In the genomic region with DNA sequence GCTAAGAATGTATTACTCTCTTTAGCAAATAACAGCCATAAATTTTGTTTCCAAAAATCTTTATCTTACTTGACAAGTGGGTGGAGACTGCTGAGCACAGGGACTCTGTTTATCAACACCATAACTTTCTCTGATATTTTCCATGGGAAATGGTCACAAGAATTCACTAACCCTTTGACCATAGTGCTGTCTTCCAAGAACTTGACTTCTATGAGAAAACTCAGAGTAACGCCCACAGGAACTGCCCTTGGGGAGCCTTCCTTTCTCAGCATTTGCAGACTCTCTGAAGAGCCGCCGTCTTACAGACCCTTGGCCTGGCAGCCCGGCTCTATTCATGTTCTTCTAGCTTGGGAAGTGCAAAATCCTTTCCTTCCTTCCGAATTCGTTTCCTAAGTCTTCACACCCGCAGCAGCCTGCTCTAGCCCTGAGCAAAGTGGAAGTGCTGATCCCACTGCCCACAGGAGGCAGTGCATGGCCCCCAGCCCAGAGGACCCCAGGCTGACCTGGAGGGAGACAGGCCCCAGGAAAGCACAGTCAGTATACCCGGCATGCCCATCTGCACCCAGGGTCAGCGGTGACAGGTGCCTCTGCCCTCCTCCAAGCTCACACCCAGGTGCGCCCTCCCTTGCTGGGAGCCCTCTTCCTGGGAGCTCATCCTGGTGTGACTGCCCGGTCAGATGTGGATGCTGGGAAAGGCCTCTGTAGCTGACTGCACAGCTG, we compare ENCODE assay signal across 11 cellular contexts. TPM values are rescaled to one million over a fixed set of nuclear protein-coding genes. Genes with fewer than 3 reads are reported as not detected.
DNase-seq lines count a peak whose midpoint lies in the region; ATAC-seq and TF ChIP-seq lines count a peak whose summit lies in the region.
"Had no signal": no experiment of that assay in that cellular context is flagged by ENCODE, and none has a peak within 500 bp of the region (broad histone marks: within the 10 kb centered on the region; RNA-seq: fewer than 3 reads in every experiment).

No MANE protein-coding gene starts in this region.

- H3K27me3 ChIP-seq in AG04450 (ENCODE audit: control insufficient read depth, insufficient read depth, low read length) (no peaks in the 10 kb centered on the region), ovary (no peaks in the 10 kb centered on the region)

- ATAC-seq in GM18870 (IDR thresholded peaks at IDR 0.05; ENCODE audit: unreplicated experiment), result no peak

- no peak for TF ChIP-seq CTCF in AG04450 (IDR thresholded peaks at IDR 0.05; ENCODE audit: low read depth, low read length)
- TF ChIP-seq CTCF in fibroblast of the aortic adventitia (IDR thresholded peaks at IDR 0.05; ENCODE audit: insufficient read depth, low read length), result no peak
- TF ChIP-seq CTCF in ovary (IDR thresholded peaks at IDR 0.05), result no peak

- POLR2A ChIA-PET in AG04450 (lab: Yijun Ruan, JAX), result interaction anchor here (3.7 kb wide), 1 partner anchor 16 kb away, joined by 18 read pairs; no protein-coding TSS in a partner anchor

- CTCF ChIA-PET in AG04450 (lab: Charles Lee), result no interaction called here

- WGBS in ovary, 3 donors, result 26% methylated on average over 11 of the region's 11 CpGs

- peaks cover 33% of the 10 kb centered on the region for H3K4me1 ChIP-seq in ovary (ENCODE audit: insufficient read depth)

- no peak overlapping the region for H3K4me3 ChIP-seq in AG04450 (ENCODE audit: low read depth, low read length)
- H3K4me3 ChIP-seq in fibroblast of the aortic adventitia (ENCODE audit: low read depth, low read length), result no peak overlapping the region
- H3K4me3 ChIP-seq in ovary, result no peak overlapping the region
- H3K4me3 ChIP-seq: PC-9 had no signal

- DNase-seq in AG04450 (ENCODE audit: low read depth, low spot score), result no peak
- DNase-seq in OCI-M1 (lab: John Stamatoyannopoulos, UW), result peak; percentile 8
- peak; percentile 68 for DNase-seq in fibroblast of the aortic adventitia (ENCODE audit: low read depth)
- DNase-seq in ovary, result peak; percentile 10 to 42 (median 28)
- no peak for DNase-seq in NK-92 treated with Interleukin-12 subunit alpha and Interleukin-12 subunit beta, amount 100 ng/mL, for 24 hours (lab: John Stamatoyannopoulos, UW)
- no peak for DNase-seq in NCI-H187 (lab: John Stamatoyannopoulos, UW)
- no peak for DNase-seq in NCI-H82 (lab: John Stamatoyannopoulos, UW)
- DNase-seq: naive B cell, NCI-H1694, PC-9 had no signal

- H3K9me3 ChIP-seq in AG04450 (ENCODE audit: control insufficient read depth, insufficient read depth, low read length) (no peaks in the 10 kb centered on the region; the same call in 1 of the 2 replicates), ovary (no peaks in the 10 kb centered on the region)

- H3K36me3 ChIP-seq in ovary, result no peaks in the 10 kb centered on the region

- no peak for TF ChIP-seq EP300 in ovary (IDR thresholded peaks at IDR 0.05)

- H3K27ac ChIP-seq in AG04450 (ENCODE audit: low read depth, low read length), result peak overlapping the region; percentile 58
- H3K27ac ChIP-seq in ovary, result peak overlapping the region; percentile 28 to 35
- H3K27ac ChIP-seq: PC-9 had no signal

- intact Hi-C loops in ovary (cut with DNase I), result no loop called here

- no peak for TF ChIP-seq POLR2A in ovary (IDR thresholded peaks at IDR 0.05)

RNA-seq across cellular contexts. Expression of gene GAS6, which starts 10.2 kb away (rescaled TPM):
- polyA plus RNA-seq in AG04450 (2011; rRNA removed), result 356 and 455 TPM in 2 replicates
- 131 and 182 TPM in 2 replicates for polyA minus RNA-seq in AG04450 (2011; rRNA and poly(A)+ RNA removed)
- total RNA-seq in fibroblast of the aortic adventitia (ENCODE audit: low replicate concordance), result 33.3 and 45.1 TPM in 2 replicates
- total RNA-seq in ovary, result 100 to 1,000 TPM in 6 of 7 donors, 10 to 100 TPM in 1; 98.3 to 336 (median 143) TPM
- polyA plus RNA-seq in ovary, result 100 to 1,000 TPM in 1 of 2 donors, 10 to 100 TPM in 1; 44.9 to 183 TPM

Comparison
In these comparisons a context has a peak if more than half of its experiments do, and no peak if none do; other contexts are left out.
1. DNase-seq: peak in OCI-M1 (single experiment), fibroblast of the aortic adventitia (single experiment) and ovary (5 of 5); none in AG04450 (single experiment), NK-92 treated with Interleukin-12 subunit alpha and Interleukin-12 subunit beta, amount 100 ng/mL, for 24 hours (single experiment), NCI-H187 (0 of 2) and NCI-H82 (single experiment).